ENCODE assay signal across 11 cellular contexts in the genomic region with DNA sequence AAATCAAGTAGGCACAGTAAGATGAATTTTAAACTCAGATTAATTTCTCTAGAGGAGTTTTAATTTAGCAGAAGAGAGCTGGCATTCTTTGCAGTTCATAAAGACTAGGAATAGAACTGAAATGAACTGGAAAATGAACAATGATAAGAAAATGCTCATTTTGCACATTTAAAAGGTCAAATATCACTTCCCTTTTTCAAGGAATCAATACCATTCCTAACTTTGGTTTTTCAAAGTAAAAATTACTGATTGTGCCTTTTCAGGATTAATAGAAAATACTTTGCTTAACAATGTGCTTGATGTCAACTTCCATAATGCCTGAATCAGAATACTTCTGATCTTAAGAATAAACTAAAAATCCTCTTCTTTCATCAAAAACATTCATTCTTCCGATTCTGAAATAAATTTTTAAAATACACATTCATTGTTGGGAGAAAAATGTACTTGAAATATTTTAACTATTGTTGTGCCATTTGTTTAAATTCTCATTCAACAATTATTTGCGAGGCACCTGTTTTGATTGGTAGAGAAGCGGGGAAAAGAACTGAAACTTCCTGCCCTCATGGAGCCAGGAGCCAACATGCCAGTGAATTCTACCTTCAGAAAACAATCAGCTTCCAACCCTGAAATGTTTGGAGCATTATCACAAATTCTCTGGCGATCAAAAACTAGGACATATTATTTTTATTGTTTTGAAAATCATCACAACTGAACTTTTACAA. TPM values are rescaled to one million over a fixed set of nuclear protein-coding genes. Genes with fewer than 3 reads are reported as not detected.
A peak's percentile ranks its signal among the peaks of the same experiment; 100 is the strongest.
DNase-seq lines count a peak whose midpoint lies in the region; ATAC-seq and TF ChIP-seq lines count a peak whose summit lies in the region.
"Had no signal": no experiment of that assay in that cellular context is flagged by ENCODE, and none has a peak within 500 bp of the region (broad histone marks: within the 10 kb centered on the region; RNA-seq: fewer than 3 reads in every experiment).

No MANE protein-coding gene starts in this region.

- H3K9me3 ChIP-seq in CD8-positive, alpha-beta memory T cell (ENCODE audit: low read length), result no peaks in the 10 kb centered on the region
- no peaks in the 10 kb centered on the region for H3K9me3 ChIP-seq in MM.1S (replicated peaks; ENCODE audit: insufficient read depth, low read length)
- H3K9me3 ChIP-seq in parathyroid adenoma (ENCODE audit: control insufficient read depth, low read length), result no peaks in the 10 kb centered on the region

- peak overlapping the region in 6 of 7 donors; percentile 31 to 91 (median 88) for H3K4me3 Mint-ChIP-seq in CD8-positive, alpha-beta memory T cell
- H3K4me3 Mint-ChIP-seq in endothelial cell (ENCODE audit: unreplicated experiment), result peak overlapping the region; percentile 96
- peak overlapping the region in 1 of 2 donors; percentile 72 for H3K4me3 Mint-ChIP-seq in effector memory CD8-positive, alpha-beta T cell

- peaks cover 52% of the 10 kb centered on the region for H3K4me1 ChIP-seq in CD8-positive, alpha-beta memory T cell (ENCODE audit: insufficient read depth, low read length)
- peaks cover 32% of the 10 kb centered on the region for H3K4me1 ChIP-seq in MM.1S (ENCODE audit: low read length)
- H3K4me1 ChIP-seq in parathyroid adenoma, result peaks cover 6% of the 10 kb centered on the region

- H3K4me3 ChIP-seq in CD8-positive, alpha-beta memory T cell (ENCODE audit: low read length), result peak overlapping the region; percentile 53
- H3K4me3 ChIP-seq in MM.1S (ENCODE audit: low read length) (peak overlapping the region; percentile 73), parathyroid adenoma (ENCODE audit: low read depth, low read length) (peak overlapping the region; percentile 85)

- no peak for ATAC-seq in HG03039 (IDR thresholded peaks at IDR 0.05; ENCODE audit: unreplicated experiment)
- no peak for ATAC-seq in HG03571 (IDR thresholded peaks at IDR 0.05; ENCODE audit: unreplicated experiment)
- ATAC-seq in effector memory CD8-positive, alpha-beta T cell (replicated peaks), result no peak
- ATAC-seq in GM21528 (IDR thresholded peaks at IDR 0.05; ENCODE audit: low FRiP score, unreplicated experiment), result no peak

- H3K4me2 ChIP-seq in MM.1S (ENCODE audit: low read depth, low read length), result peak overlapping the region; percentile 91
- H3K4me2 ChIP-seq in parathyroid adenoma (ENCODE audit: low read length), result peak overlapping the region; percentile 77

- H3K4me1 Mint-ChIP-seq in CD8-positive, alpha-beta memory T cell, result peaks cover 8 to 15% (median 9%) of the 10 kb centered on the region in 3 donors
- H3K4me1 Mint-ChIP-seq in endothelial cell (ENCODE audit: unreplicated experiment), result peaks cover 7% of the 10 kb centered on the region
- peaks cover 10 to 21% of the 10 kb centered on the region in 2 donors for H3K4me1 Mint-ChIP-seq in effector memory CD8-positive, alpha-beta T cell (ENCODE audit: low read depth in 2 of 2)

- H3F3A ChIP-seq in MM.1S (ENCODE audit: insufficient read depth, low read length), result peaks cover 11% of the 10 kb centered on the region; the same call in 1 of the 2 replicates

- TF ChIP-seq CTCF in MM.1S (IDR thresholded peaks at IDR 0.05; ENCODE audit: low read length) (no peak), endothelial cell (IDR thresholded peaks at IDR 0.05; ENCODE audit: unreplicated experiment) (no peak), parathyroid adenoma (IDR thresholded peaks at IDR 0.05) (no peak)

- no peaks in the 10 kb centered on the region for H3K27me3 Mint-ChIP-seq in CD8-positive, alpha-beta memory T cell
- peaks cover 6% of the 10 kb centered on the region for H3K27me3 Mint-ChIP-seq in endothelial cell (ENCODE audit: unreplicated experiment)
- H3K27me3 Mint-ChIP-seq in effector memory CD8-positive, alpha-beta T cell, result no peaks in the 10 kb centered on the region

- no peak for DNase-seq in CD8-positive, alpha-beta memory T cell
- DNase-seq in MM.1S (no peak), endothelial cell (ENCODE audit: low spot score) (no peak)
- DNase-seq in effector memory CD8-positive, alpha-beta T cell, result no peak
- DNase-seq: activated CD8-positive, alpha-beta memory T cell treated with anti-CD3 and anti-CD28 coated beads, Interleukin-2, amount 50 U/mL, for 48 hours; hippocampal formation; NCI-H446 treated with DMSO at 0.1 percent for 48 hours had no signal

- peak overlapping the region; percentile 85; the same call in 1 of the 2 replicates for H3K9ac ChIP-seq in MM.1S (ENCODE audit: low read length)
- no peak overlapping the region for H3K9ac ChIP-seq in parathyroid adenoma

- POLR2A ChIA-PET in CD8-positive, alpha-beta memory T cell (lab: Charles Lee), result no interaction called here

- CTCF ChIA-PET in CD8-positive, alpha-beta memory T cell (lab: Charles Lee), result no interaction called here

- H2AFZ ChIP-seq in MM.1S (ENCODE audit: low read length) (no peak overlapping the region), parathyroid adenoma (no peak overlapping the region)

- H4K20me1 ChIP-seq in MM.1S (ENCODE audit: insufficient read depth, low read length), result peaks cover 58% of the 10 kb centered on the region

- peaks cover 0 to 16% (median 0%) of the 10 kb centered on the region in 3 donors for H3K36me3 Mint-ChIP-seq in CD8-positive, alpha-beta memory T cell
- H3K36me3 Mint-ChIP-seq in endothelial cell (ENCODE audit: low read depth, unreplicated experiment), result peaks cover 4% of the 10 kb centered on the region
- H3K36me3 Mint-ChIP-seq in effector memory CD8-positive, alpha-beta T cell (ENCODE audit: insufficient read depth), result peaks cover 7% of the 10 kb centered on the region

- peaks cover 69% of the 10 kb centered on the region for H3K79me2 ChIP-seq in MM.1S (ENCODE audit: low read length)
- peaks cover 28% of the 10 kb centered on the region for H3K79me2 ChIP-seq in parathyroid adenoma

- no peaks in the 10 kb centered on the region for H3K9me3 Mint-ChIP-seq in CD8-positive, alpha-beta memory T cell
- no peaks in the 10 kb centered on the region for H3K9me3 Mint-ChIP-seq in endothelial cell (ENCODE audit: unreplicated experiment)
- no peaks in the 10 kb centered on the region for H3K9me3 Mint-ChIP-seq in effector memory CD8-positive, alpha-beta T cell

- no peaks in the 10 kb centered on the region for H3K36me3 ChIP-seq in CD8-positive, alpha-beta memory T cell (ENCODE audit: insufficient read depth, low read length)
- no peaks in the 10 kb centered on the region for H3K36me3 ChIP-seq in MM.1S (replicated peaks; ENCODE audit: insufficient read depth, low read length)
- H3K36me3 ChIP-seq in parathyroid adenoma (ENCODE audit: control insufficient read depth, insufficient read depth, low read length), result no peaks in the 10 kb centered on the region

- peak overlapping the region in 4 of 8 donors; percentile 9 to 84 (median 54) for H3K27ac Mint-ChIP-seq in CD8-positive, alpha-beta memory T cell
- no peak overlapping the region for H3K27ac Mint-ChIP-seq in endothelial cell (ENCODE audit: unreplicated experiment)
- H3K27ac Mint-ChIP-seq in effector memory CD8-positive, alpha-beta T cell, result no peak overlapping the region

- no peaks in the 10 kb centered on the region for H3K9me2 ChIP-seq in MM.1S (replicated peaks; ENCODE audit: insufficient read depth, low read length)

- no peak overlapping the region for H3K27ac ChIP-seq in CD8-positive, alpha-beta memory T cell (ENCODE audit: low read depth, low read length)
- no peak overlapping the region for H3K27ac ChIP-seq in MM.1S (ENCODE audit: low read length)
- H3K27ac ChIP-seq in parathyroid adenoma, result no peak overlapping the region

- no peaks in the 10 kb centered on the region for H3K27me3 ChIP-seq in CD8-positive, alpha-beta memory T cell (ENCODE audit: insufficient read depth, low read length, poor library complexity, severe bottlenecking)
- no peaks in the 10 kb centered on the region for H3K27me3 ChIP-seq in MM.1S (replicated peaks; ENCODE audit: insufficient read depth, low read length)
- no peaks in the 10 kb centered on the region for H3K27me3 ChIP-seq in parathyroid adenoma (ENCODE audit: control insufficient read depth, insufficient read depth, low read length)

RNA-seq across cellular contexts. Expression of gene SCAF4, which starts 2.1 kb away (rescaled TPM):
- total RNA-seq in CD8-positive, alpha-beta memory T cell, result 10 to 100 TPM; 55.4 to 55.9 TPM
- polyA plus RNA-seq in CD8-positive, alpha-beta memory T cell, result 27.5 TPM
- total RNA-seq in endothelial cell (ENCODE audit: unreplicated experiment), result 49.7 TPM
